ENCODE assay signal across 8 cellular contexts in the genomic region with DNA sequence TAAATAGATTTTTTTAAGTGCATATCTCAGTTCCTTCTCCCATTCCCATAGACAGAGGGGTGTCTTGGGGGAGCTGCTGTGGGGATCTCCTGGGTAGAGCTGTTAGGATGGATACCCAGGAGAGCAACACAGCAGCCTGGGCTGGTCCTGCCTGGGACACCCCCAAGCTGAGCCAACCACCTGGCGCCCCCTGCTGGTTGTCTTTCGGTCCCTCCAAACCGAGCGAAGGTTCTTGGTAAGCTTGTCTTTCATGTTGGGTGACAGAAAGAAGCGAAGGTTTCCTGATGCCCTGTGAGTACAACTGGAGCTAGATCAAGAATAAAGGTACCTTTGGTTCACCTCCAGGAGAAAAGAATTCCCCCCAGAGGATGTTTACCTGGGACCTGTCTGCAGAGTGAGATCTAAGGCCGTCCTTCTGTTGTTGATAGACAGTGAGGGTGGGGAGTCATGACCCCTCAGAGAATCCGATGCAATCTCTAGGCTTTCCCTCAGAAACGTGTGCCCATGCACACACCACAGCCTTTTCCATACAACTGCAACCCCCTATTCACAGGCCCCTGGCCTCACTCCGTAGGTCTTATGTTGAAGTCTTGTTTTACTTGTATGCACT. TPM values are rescaled to one million over a fixed set of nuclear protein-coding genes. Genes with fewer than 3 reads are reported as not detected.
DNase-seq lines count a peak whose midpoint lies in the region; ATAC-seq, FAIRE-seq and TF ChIP-seq lines count a peak whose summit lies in the region.

No MANE protein-coding gene starts in this region.

- TF ChIP-seq POLR2A in H54 (IDR thresholded peaks at IDR 0.05; ENCODE audit: low read depth, low read length), result no peak

- peaks cover 4% of the 10 kb centered on the region for H3K27me3 ChIP-seq in DND-41 (ENCODE audit: insufficient read depth, low read length, poor library complexity)

- peak; percentile 80 for DNase-seq in DND-41
- peak; percentile 46 for DNase-seq in H54 (ENCODE audit: insufficient read length, low spot score)
- peak; percentile 45 for DNase-seq in NCI-H146 treated with DMSO at 0.1 percent for 48 hours (lab: John Stamatoyannopoulos, UW; ENCODE audit: unreplicated experiment)
- DNase-seq in caudate nucleus (lab: John Stamatoyannopoulos, UW), result peak in 40 of 61 donors; percentile 9 to 67 (median 36)
- DNase-seq in left lobe of liver (ENCODE audit: low spot score), result peak; percentile 75
- peak; percentile 67 to 77 (median 75) for DNase-seq in stimulated activated CD4-positive, alpha-beta T cell treated with anti-CD3 and anti-CD28 coated beads, TNF-alpha, amount 100 ng/mL, for 4 hours (ENCODE audit: low read depth in 3 of 3)

- no peak overlapping the region for H3K9ac ChIP-seq in DND-41 (ENCODE audit: low read depth, low read length)

- peak; percentile 86 for TF ChIP-seq CTCF in DND-41 (IDR thresholded peaks at IDR 0.05; ENCODE audit: borderline replicate concordance, extremely low read depth, low read length, poor library complexity, severe bottlenecking)

- FAIRE-seq in H54 (lab: Jason Lieb, UNC), result no peak

- H2AFZ ChIP-seq in DND-41 (ENCODE audit: low read depth, low read length), result no peak overlapping the region

- no peak overlapping the region for H3K27ac ChIP-seq in DND-41 (ENCODE audit: low read length)
- no peak overlapping the region for H3K27ac ChIP-seq in caudate nucleus (ENCODE audit: low read depth, low read length)

- H3K4me2 ChIP-seq in DND-41 (ENCODE audit: insufficient read depth, low read length), result no peak overlapping the region

- no peak overlapping the region for H3K4me3 ChIP-seq in DND-41 (ENCODE audit: low read depth in 1 of 2, low read length in 2 of 2)

- no peaks in the 10 kb centered on the region for H3K79me2 ChIP-seq in DND-41 (ENCODE audit: insufficient read depth, low read length)

- no peaks in the 10 kb centered on the region for H3K36me3 ChIP-seq in DND-41 (ENCODE audit: insufficient read depth, low read length)

- no peaks in the 10 kb centered on the region for H3K9me3 ChIP-seq in DND-41 (ENCODE audit: insufficient read depth, low read length, severe bottlenecking)

- H3K4me1 ChIP-seq in DND-41 (ENCODE audit: insufficient read depth, low read length), result no peaks in the 10 kb centered on the region

- ATAC-seq in DND-41 (ENCODE audit: insufficient read depth, low read depth) (peak; percentile 96), left lobe of liver (peak; percentile 91), HG03108 (IDR thresholded peaks at IDR 0.05; ENCODE audit: unreplicated experiment) (no peak)
- peak; percentile 83 to 86 for ATAC-seq in activated CD4-positive, CD25-positive, alpha-beta regulatory T cell treated with anti-CD3 and anti-CD28 coated beads, Interleukin-2, amount 50 U/mL, for 24 hours

- H4K20me1 ChIP-seq in DND-41 (ENCODE audit: insufficient read depth, low read length), result no peaks in the 10 kb centered on the region

RNA-seq across cellular contexts. Expression of gene SNX9, which starts 50.8 kb away (rescaled TPM):
- 25.5 TPM for total RNA-seq in left lobe of liver
